In genomic region chr5:151523335-151523734, GRCh38 we compare ENCODE assay signal across 8 cellular contexts.
DNase-seq lines count a peak whose midpoint lies in the region; ATAC-seq and TF ChIP-seq lines count a peak whose summit lies in the region.

No MANE protein-coding gene starts in this region.

- no peaks in the 10 kb centered on the region for H3K4me1 ChIP-seq in transverse colon

- DNase-seq in NCI-H2107 treated with DMSO at 0.1 percent for 48 hours (lab: John Stamatoyannopoulos, UW; ENCODE audit: unreplicated experiment): peak; percentile 11
- DNase-seq in NCI-H2107 (lab: John Stamatoyannopoulos, UW): no peak
- peak; percentile 71 for DNase-seq in OCI-M1 (lab: John Stamatoyannopoulos, UW)
- DNase-seq in astrocyte of the cerebellum (ENCODE audit: low read depth): no peak
- peak; percentile 21 for DNase-seq in left kidney (ENCODE audit: low read depth, low spot score)
- no peak for DNase-seq in transverse colon

- H3K4me3 ChIP-seq in astrocyte of the cerebellum (ENCODE audit: low read depth, low read length): no peak overlapping the region
- no peak overlapping the region for H3K4me3 ChIP-seq in transverse colon

- no peaks in the 10 kb centered on the region for H3K36me3 ChIP-seq in transverse colon

- no peaks in the 10 kb centered on the region for H3K27me3 ChIP-seq in transverse colon

- peak; percentile 63 for TF ChIP-seq CTCF in astrocyte of the cerebellum (IDR thresholded peaks at IDR 0.05; ENCODE audit: low read depth, low read length, missing control alignments)
- peak in 4 of 5 experiments; percentile 34 to 46 (median 40) for TF ChIP-seq CTCF in transverse colon (IDR thresholded peaks at IDR 0.05)

- no peak for TF ChIP-seq POLR2A in transverse colon (IDR thresholded peaks at IDR 0.05)

- no peaks in the 10 kb centered on the region for H3K9me3 ChIP-seq in transverse colon

- ATAC-seq in GM19468 (IDR thresholded peaks at IDR 0.05; ENCODE audit: extremely low read depth, unreplicated experiment) (peak; percentile 82), HG03457 (IDR thresholded peaks at IDR 0.05; ENCODE audit: unreplicated experiment) (peak; percentile 96)

- in situ Hi-C loops in astrocyte of the cerebellum (cut with HindIII; ENCODE audit: low sequenced_read_pairs) (no loop called here), transverse colon (cut with MboI; ENCODE audit: low pct_ligation_motif_present in 1 of 4, low pct_unique_long_range_greater_than_20kb in 1 of 4, low sequenced_read_pairs in 3 of 4) (loop anchor here in 1 of 4 donors (25.0 kb wide), 1 partner anchor 214 kb away; no protein-coding TSS in a partner anchor)

- no peak for TF ChIP-seq EP300 in transverse colon (IDR thresholded peaks at IDR 0.05; ENCODE audit: low read depth)

- 49% methylated on average over 2 of the region's 2 CpGs; no CpG with 5 or more reads in 1 of the 2 donors for WGBS in transverse colon (ENCODE audit: low coverage in 1 of 2), 2 donors

- intact Hi-C loops in transverse colon (cut with DNase I; ENCODE audit: low total_unique reads): no loop called here

- H3K27ac ChIP-seq in transverse colon: no peak overlapping the region

Comparison
In these comparisons a context has a peak if more than half of its experiments do, and no peak if none do; other contexts are left out.
1. DNase-seq: peak in NCI-H2107 treated with DMSO at 0.1 percent for 48 hours (single experiment), OCI-M1 (single experiment) and left kidney (single experiment); none in NCI-H2107 (single experiment), astrocyte of the cerebellum (single experiment) and transverse colon (single experiment).